ENCODE assay signal across 1 cellular context in the genomic region with DNA sequence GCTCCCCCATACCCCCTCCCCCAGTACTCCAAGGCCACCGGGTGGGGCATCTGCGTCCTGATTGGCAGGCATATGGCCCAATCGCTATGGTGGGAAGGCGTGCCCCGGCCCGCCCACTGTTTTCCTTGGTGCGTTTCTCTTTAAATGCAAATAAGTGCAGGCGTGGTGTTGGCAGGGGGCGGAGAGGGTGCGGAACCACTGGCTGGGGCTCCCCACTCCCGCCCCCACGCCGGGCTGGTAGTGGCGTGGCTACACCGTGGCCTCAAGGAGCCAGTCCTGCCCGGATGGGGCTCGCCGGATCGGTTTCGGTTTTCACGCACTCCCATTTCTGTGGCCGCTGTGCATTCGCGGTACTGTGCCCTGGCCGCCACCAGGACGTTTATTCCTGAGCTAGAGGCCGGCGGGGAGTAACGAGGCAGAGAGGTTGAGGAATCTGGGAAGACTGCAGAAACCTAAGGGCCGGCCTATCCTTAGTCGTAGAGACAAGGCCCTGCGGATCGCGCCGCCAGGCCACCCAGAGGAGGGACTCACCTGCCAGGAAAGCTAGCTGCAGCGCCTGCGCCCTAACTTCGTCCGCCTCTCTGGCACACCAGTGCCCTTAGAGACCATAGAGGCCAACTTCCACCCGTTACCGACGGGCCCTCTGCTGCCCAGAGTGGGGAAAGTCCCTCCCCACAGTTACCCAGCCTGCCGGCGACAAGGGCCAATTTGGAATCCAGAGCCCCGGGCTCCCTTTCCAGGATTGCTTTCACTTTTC.
TF ChIP-seq lines count a peak whose summit lies in the region.

No MANE protein-coding gene starts in this region.

TF ChIP-seq in HepG2, 621 proteins besides CTCF, POLR2A, EP300 and RAD21 (continued from another document and continues in another):
- TF ChIP-seq, protein P1, sequence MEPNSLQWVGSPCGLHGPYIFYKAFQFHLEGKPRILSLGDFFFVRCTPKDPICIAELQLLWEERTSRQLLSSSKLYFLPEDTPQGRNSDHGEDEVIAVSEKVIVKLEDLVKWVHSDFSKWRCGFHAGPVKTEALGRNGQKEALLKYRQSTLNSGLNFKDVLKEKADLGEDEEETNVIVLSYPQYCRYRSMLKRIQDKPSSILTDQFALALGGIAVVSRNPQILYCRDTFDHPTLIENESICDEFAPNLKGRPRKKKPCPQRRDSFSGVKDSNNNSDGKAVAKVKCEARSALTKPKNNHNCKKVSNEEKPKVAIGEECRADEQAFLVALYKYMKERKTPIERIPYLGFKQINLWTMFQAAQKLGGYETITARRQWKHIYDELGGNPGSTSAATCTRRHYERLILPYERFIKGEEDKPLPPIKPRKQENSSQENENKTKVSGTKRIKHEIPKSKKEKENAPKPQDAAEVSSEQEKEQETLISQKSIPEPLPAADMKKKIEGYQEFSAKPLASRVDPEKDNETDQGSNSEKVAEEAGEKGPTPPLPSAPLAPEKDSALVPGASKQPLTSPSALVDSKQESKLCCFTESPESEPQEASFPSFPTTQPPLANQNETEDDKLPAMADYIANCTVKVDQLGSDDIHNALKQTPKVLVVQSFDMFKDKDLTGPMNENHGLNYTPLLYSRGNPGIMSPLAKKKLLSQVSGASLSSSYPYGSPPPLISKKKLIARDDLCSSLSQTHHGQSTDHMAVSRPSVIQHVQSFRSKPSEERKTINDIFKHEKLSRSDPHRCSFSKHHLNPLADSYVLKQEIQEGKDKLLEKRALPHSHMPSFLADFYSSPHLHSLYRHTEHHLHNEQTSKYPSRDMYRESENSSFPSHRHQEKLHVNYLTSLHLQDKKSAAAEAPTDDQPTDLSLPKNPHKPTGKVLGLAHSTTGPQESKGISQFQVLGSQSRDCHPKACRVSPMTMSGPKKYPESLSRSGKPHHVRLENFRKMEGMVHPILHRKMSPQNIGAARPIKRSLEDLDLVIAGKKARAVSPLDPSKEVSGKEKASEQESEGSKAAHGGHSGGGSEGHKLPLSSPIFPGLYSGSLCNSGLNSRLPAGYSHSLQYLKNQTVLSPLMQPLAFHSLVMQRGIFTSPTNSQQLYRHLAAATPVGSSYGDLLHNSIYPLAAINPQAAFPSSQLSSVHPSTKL (CRISPR knock-in tag; IDR thresholded peaks at IDR 0.05), result no peak
- no peak for TF ChIP-seq SALL2 (CRISPR knock-in tag; IDR thresholded peaks at IDR 0.05)
- TF ChIP-seq, protein P2, sequence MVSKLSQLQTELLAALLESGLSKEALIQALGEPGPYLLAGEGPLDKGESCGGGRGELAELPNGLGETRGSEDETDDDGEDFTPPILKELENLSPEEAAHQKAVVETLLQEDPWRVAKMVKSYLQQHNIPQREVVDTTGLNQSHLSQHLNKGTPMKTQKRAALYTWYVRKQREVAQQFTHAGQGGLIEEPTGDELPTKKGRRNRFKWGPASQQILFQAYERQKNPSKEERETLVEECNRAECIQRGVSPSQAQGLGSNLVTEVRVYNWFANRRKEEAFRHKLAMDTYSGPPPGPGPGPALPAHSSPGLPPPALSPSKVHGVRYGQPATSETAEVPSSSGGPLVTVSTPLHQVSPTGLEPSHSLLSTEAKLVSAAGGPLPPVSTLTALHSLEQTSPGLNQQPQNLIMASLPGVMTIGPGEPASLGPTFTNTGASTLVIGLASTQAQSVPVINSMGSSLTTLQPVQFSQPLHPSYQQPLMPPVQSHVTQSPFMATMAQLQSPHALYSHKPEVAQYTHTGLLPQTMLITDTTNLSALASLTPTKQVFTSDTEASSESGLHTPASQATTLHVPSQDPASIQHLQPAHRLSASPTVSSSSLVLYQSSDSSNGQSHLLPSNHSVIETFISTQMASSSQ (IDR thresholded peaks at IDR 0.05; ENCODE audit: low read depth), result no peak
- TF ChIP-seq, protein P2 (CRISPR knock-in tag; IDR thresholded peaks at IDR 0.05; ENCODE audit: borderline replicate concordance), result no peak
- TF ChIP-seq SP1 (IDR thresholded peaks at IDR 0.05), result no peak
- peak; percentile 76 for TF ChIP-seq SP1 (CRISPR knock-in tag; IDR thresholded peaks at IDR 0.05)
- no peak for TF ChIP-seq BRCA1 (CRISPR knock-in tag; IDR thresholded peaks at IDR 0.05)
- no peak for TF ChIP-seq GATAD2A (CRISPR knock-in tag; IDR thresholded peaks at IDR 0.05)
- no peak for TF ChIP-seq ZNF550 (CRISPR knock-in tag; IDR thresholded peaks at IDR 0.05; ENCODE audit: borderline replicate concordance)
- TF ChIP-seq ZNF432 (CRISPR knock-in tag; IDR thresholded peaks at IDR 0.05; ENCODE audit: borderline replicate concordance), result no peak
- no peak for TF ChIP-seq ZNF556 (CRISPR knock-in tag; IDR thresholded peaks at IDR 0.05; ENCODE audit: borderline replicate concordance)
- no peak for TF ChIP-seq FOXK1 (CRISPR knock-in tag; IDR thresholded peaks at IDR 0.05; ENCODE audit: borderline replicate concordance, low read depth)
- no peak for TF ChIP-seq FOSL2 (CRISPR knock-in tag; IDR thresholded peaks at IDR 0.05)
- TF ChIP-seq ZNF850 (CRISPR knock-in tag; conservative IDR thresholded peaks at IDR 0.05), result no peak
- TF ChIP-seq, protein P3, sequence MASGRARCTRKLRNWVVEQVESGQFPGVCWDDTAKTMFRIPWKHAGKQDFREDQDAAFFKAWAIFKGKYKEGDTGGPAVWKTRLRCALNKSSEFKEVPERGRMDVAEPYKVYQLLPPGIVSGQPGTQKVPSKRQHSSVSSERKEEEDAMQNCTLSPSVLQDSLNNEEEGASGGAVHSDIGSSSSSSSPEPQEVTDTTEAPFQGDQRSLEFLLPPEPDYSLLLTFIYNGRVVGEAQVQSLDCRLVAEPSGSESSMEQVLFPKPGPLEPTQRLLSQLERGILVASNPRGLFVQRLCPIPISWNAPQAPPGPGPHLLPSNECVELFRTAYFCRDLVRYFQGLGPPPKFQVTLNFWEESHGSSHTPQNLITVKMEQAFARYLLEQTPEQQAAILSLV (CRISPR knock-in tag; IDR thresholded peaks at IDR 0.05; ENCODE audit: borderline replicate concordance), result peak; percentile 22; the same call in 1 of the 2 replicates
- TF ChIP-seq, protein P4, sequence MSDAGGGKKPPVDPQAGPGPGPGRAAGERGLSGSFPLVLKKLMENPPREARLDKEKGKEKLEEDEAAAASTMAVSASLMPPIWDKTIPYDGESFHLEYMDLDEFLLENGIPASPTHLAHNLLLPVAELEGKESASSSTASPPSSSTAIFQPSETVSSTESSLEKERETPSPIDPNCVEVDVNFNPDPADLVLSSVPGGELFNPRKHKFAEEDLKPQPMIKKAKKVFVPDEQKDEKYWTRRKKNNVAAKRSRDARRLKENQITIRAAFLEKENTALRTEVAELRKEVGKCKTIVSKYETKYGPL (CRISPR knock-in tag; IDR thresholded peaks at IDR 0.05), result no peak
- TF ChIP-seq NR2C2 (CRISPR knock-in tag; IDR thresholded peaks at IDR 0.05; ENCODE audit: borderline replicate concordance), result no peak
- TF ChIP-seq, protein P5, sequence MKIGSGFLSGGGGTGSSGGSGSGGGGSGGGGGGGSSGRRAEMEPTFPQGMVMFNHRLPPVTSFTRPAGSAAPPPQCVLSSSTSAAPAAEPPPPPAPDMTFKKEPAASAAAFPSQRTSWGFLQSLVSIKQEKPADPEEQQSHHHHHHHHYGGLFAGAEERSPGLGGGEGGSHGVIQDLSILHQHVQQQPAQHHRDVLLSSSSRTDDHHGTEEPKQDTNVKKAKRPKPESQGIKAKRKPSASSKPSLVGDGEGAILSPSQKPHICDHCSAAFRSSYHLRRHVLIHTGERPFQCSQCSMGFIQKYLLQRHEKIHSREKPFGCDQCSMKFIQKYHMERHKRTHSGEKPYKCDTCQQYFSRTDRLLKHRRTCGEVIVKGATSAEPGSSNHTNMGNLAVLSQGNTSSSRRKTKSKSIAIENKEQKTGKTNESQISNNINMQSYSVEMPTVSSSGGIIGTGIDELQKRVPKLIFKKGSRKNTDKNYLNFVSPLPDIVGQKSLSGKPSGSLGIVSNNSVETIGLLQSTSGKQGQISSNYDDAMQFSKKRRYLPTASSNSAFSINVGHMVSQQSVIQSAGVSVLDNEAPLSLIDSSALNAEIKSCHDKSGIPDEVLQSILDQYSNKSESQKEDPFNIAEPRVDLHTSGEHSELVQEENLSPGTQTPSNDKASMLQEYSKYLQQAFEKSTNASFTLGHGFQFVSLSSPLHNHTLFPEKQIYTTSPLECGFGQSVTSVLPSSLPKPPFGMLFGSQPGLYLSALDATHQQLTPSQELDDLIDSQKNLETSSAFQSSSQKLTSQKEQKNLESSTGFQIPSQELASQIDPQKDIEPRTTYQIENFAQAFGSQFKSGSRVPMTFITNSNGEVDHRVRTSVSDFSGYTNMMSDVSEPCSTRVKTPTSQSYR (CRISPR knock-in tag; IDR thresholded peaks at IDR 0.05; ENCODE audit: borderline replicate concordance), result peak; percentile 46; the same call in 1 of the 2 replicates
- no peak for TF ChIP-seq NCOR1 (IDR thresholded peaks at IDR 0.05; ENCODE audit: borderline replicate concordance, low read length)
- no peak for TF ChIP-seq ZNF264 (CRISPR knock-in tag; IDR thresholded peaks at IDR 0.05)
- no peak for TF ChIP-seq ZNF629 (CRISPR knock-in tag; conservative IDR thresholded peaks at IDR 0.05)
- no peak for TF ChIP-seq CHD2 (IDR thresholded peaks at IDR 0.05; ENCODE audit: low read depth, low read length)
- TF ChIP-seq HES4 (CRISPR knock-in tag; IDR thresholded peaks at IDR 0.05; ENCODE audit: borderline replicate concordance), result no peak
- TF ChIP-seq, protein P6, sequence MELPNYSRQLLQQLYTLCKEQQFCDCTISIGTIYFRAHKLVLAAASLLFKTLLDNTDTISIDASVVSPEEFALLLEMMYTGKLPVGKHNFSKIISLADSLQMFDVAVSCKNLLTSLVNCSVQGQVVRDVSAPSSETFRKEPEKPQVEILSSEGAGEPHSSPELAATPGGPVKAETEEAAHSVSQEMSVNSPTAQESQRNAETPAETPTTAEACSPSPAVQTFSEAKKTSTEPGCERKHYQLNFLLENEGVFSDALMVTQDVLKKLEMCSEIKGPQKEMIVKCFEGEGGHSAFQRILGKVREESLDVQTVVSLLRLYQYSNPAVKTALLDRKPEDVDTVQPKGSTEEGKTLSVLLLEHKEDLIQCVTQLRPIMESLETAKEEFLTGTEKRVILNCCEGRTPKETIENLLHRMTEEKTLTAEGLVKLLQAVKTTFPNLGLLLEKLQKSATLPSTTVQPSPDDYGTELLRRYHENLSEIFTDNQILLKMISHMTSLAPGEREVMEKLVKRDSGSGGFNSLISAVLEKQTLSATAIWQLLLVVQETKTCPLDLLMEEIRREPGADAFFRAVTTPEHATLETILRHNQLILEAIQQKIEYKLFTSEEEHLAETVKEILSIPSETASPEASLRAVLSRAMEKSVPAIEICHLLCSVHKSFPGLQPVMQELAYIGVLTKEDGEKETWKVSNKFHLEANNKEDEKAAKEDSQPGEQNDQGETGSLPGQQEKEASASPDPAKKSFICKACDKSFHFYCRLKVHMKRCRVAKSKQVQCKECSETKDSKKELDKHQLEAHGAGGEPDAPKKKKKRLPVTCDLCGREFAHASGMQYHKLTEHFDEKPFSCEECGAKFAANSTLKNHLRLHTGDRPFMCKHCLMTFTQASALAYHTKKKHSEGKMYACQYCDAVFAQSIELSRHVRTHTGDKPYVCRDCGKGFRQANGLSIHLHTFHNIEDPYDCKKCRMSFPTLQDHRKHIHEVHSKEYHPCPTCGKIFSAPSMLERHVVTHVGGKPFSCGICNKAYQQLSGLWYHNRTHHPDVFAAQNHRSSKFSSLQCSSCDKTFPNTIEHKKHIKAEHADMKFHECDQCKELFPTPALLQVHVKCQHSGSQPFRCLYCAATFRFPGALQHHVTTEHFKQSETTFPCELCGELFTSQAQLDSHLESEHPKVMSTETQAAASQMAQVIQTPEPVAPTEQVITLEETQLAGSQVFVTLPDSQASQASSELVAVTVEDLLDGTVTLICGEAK (IDR thresholded peaks at IDR 0.05), result no peak
- TF ChIP-seq, protein P6 (CRISPR knock-in tag; IDR thresholded peaks at IDR 0.05), result no peak
- TF ChIP-seq, protein P7, sequence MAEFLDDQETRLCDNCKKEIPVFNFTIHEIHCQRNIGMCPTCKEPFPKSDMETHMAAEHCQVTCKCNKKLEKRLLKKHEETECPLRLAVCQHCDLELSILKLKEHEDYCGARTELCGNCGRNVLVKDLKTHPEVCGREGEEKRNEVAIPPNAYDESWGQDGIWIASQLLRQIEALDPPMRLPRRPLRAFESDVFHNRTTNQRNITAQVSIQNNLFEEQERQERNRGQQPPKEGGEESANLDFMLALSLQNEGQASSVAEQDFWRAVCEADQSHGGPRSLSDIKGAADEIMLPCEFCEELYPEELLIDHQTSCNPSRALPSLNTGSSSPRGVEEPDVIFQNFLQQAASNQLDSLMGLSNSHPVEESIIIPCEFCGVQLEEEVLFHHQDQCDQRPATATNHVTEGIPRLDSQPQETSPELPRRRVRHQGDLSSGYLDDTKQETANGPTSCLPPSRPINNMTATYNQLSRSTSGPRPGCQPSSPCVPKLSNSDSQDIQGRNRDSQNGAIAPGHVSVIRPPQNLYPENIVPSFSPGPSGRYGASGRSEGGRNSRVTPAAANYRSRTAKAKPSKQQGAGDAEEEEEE (CRISPR knock-in tag; IDR thresholded peaks at IDR 0.05; ENCODE audit: borderline replicate concordance), result no peak
- no peak for TF ChIP-seq ZNF746 (CRISPR knock-in tag; IDR thresholded peaks at IDR 0.05)
- TF ChIP-seq ZNF549 (CRISPR knock-in tag; IDR thresholded peaks at IDR 0.05), result no peak
- TF ChIP-seq ZNF552 (CRISPR knock-in tag; IDR thresholded peaks at IDR 0.05; ENCODE audit: borderline replicate concordance), result no peak
